8 cellular contexts compared by ENCODE assay signal in genomic region chr3:194404365-194405140, GRCh38. TPM values are rescaled to one million over a fixed set of nuclear protein-coding genes. Genes with fewer than 3 reads are reported as not detected.
DNase-seq lines count a peak whose midpoint lies in the region; ATAC-seq and TF ChIP-seq lines count a peak whose summit lies in the region.

No MANE protein-coding gene starts in this region.

- DNase-seq in AG08395 (ENCODE audit: low spot score) (peak; percentile 42), GM06990 (ENCODE audit: extremely low read depth, insufficient read length) (no peak), NCI-H2029 (lab: John Stamatoyannopoulos, UW) (peak; percentile 44), stromal cell of bone marrow (ENCODE audit: low read depth) (peak; percentile 49)

- no peak overlapping the region for H3K4me3 ChIP-seq in GM06990 (replicated peaks; ENCODE audit: low read depth, low read length)
- no peak overlapping the region for H3K4me3 ChIP-seq in gastroesophageal sphincter

- TF ChIP-seq EP300 in gastroesophageal sphincter (IDR thresholded peaks at IDR 0.05) = no peak

- H3K9me3 ChIP-seq in gastroesophageal sphincter = no peaks in the 10 kb centered on the region

- H3K36me3 ChIP-seq in GM06990 (ENCODE audit: control insufficient read depth, insufficient read depth, low read length) = peaks cover 2% of the 10 kb centered on the region
- peaks cover 0 to 35% of the 10 kb centered on the region in 2 donors for H3K36me3 ChIP-seq in gastroesophageal sphincter

- no peaks in the 10 kb centered on the region for H3K4me1 ChIP-seq in gastroesophageal sphincter

- H3K27ac ChIP-seq in VCaP (no peak overlapping the region), gastroesophageal sphincter (no peak overlapping the region)

- H3K27me3 ChIP-seq in GM06990 (replicated peaks; ENCODE audit: control insufficient read depth, insufficient read depth, low read length) (no peaks in the 10 kb centered on the region), gastroesophageal sphincter (peaks cover 7% of the 10 kb centered on the region)

- 41 to 43% methylated on average over 10 of the region's 10 CpGs for WGBS in gastroesophageal sphincter (ENCODE audit: low coverage in 1 of 2), 2 donors

- peak; percentile 60 for TF ChIP-seq CTCF in GM06990 (IDR thresholded peaks at IDR 0.05; ENCODE audit: insufficient read depth, low read length, poor library complexity, severe bottlenecking)
- TF ChIP-seq CTCF in VCaP (conservative IDR thresholded peaks at IDR 0.05) = peak; percentile 80
- peak; percentile 55 to 66 (median 60) for TF ChIP-seq CTCF in gastroesophageal sphincter (IDR thresholded peaks at IDR 0.05)

- ATAC-seq in gastroesophageal sphincter (no peak), GM21723 (IDR thresholded peaks at IDR 0.05; ENCODE audit: unreplicated experiment) (no peak), HG03025 (IDR thresholded peaks at IDR 0.05; ENCODE audit: low FRiP score, unreplicated experiment) (no peak)

- no peak for TF ChIP-seq POLR2A in gastroesophageal sphincter (IDR thresholded peaks at IDR 0.05)

RNA-seq across cellular contexts. Expression of gene GP5, which starts 5.5 kb away (rescaled TPM):
- under 1 TPM in 1 of 4 donors, not detected in 3; 0.31 TPM for total RNA-seq in gastroesophageal sphincter

RNA-seq across cellular contexts. Expression of gene LRRC15, which starts 35.0 kb away (rescaled TPM):
- under 1 TPM in 3 of 4 donors, not detected in 1; 0.42 to 0.67 (median 0.49) TPM for total RNA-seq in gastroesophageal sphincter

RNA-seq across cellular contexts. Expression of gene CPN2, which starts 53.4 kb away (rescaled TPM):
- not detected for total RNA-seq in gastroesophageal sphincter
